35 cellular contexts compared by ENCODE assay signal in genomic region chr19:29264897-29265296, GRCh38.
"Had no signal": no experiment of that assay in that cellular context is flagged by ENCODE, and none has a peak within 500 bp of the region (broad histone marks: within the 10 kb centered on the region; RNA-seq: fewer than 3 reads in every experiment).

No MANE protein-coding gene starts in this region.

- H3K36me3 ChIP-seq: adrenal gland, colonic mucosa, esophagus squamous epithelium, gastroesophageal sphincter had no signal

- H3K27ac Mint-ChIP-seq: activated CD4-positive, alpha-beta memory T cell treated with anti-CD3 and anti-CD28 coated beads for 36 hours; activated CD4-positive, alpha-beta T cell treated with anti-CD3 and anti-CD28 coated beads for 36 hours; activated CD4-positive, alpha-beta T cell treated with anti-CD3 and anti-CD28 coated beads, Interleukin-2, amount 10 ng/mL, durations not matched to agents 24 days and 14 days; activated CD8-positive, alpha-beta memory T cell treated with anti-CD3 and anti-CD28 coated beads, Interleukin-2, amount 10 ng/mL, durations not matched to agents 7 days and 5 days; activated CD8-positive, alpha-beta T cell treated with anti-CD3 and anti-CD28 coated beads, Interleukin-2, amount 10 ng/mL, durations not matched to agents 7 days and 5 days; activated naive CD4-positive, alpha-beta T cell treated with anti-CD3 and anti-CD28 coated beads for 36 hours; activated naive CD4-positive, alpha-beta T cell treated with anti-CD3 and anti-CD28 coated beads, Interleukin-2, amount 50 U/mL, for 24 hours; activated naive CD8-positive, alpha-beta T cell treated with anti-CD3 and anti-CD28 coated beads for 36 hours; activated naive CD8-positive, alpha-beta T cell treated with anti-CD3 and anti-CD28 coated beads, Interleukin-2, amount 50 U/mL, for 24 hours; activated T-helper 1 cell treated with anti-CD3 and anti-CD28 coated beads, Interleukin-12 subunit alpha, Interleukin-12 subunit beta, Interleukin-2, Interleukin-4 antibody, amounts not matched to agents 30 ng/mL and 10 ng/mL and 1 ng/mL, durations not matched to agents 14 hours and 24 hours and 36 hours; activated T-helper 2 cell treated with anti-CD3 and anti-CD28 coated beads, Interferon-gamma antibody, Interleukin-2, Interleukin-4, amounts not matched to agents 10 μg/mL and 5 μg/mL and 100 μg/mL, durations not matched to agents 14 hours and 24 hours and 36 hours; dendritic cell treated with granulocyte-macrophage colony-stimulating factor and Interleukin-4, amounts not matched to agents 40 ng/mL and 50 ng/mL, for 4 days; T-helper 17 cell; T-helper 2 cell treated with Interferon-gamma antibody and Interleukin-4, amounts not matched to agents 5 μg/mL and 100 μg/mL, for 36 hours had no signal

- ATAC-seq: activated CD4-positive, alpha-beta T cell treated with anti-CD3 and anti-CD28 coated beads for 36 hours; activated CD8-positive, alpha-beta memory T cell treated with anti-CD3 and anti-CD28 coated beads, Interleukin-2, amount 10 ng/mL, durations not matched to agents 7 days and 5 days; activated CD8-positive, alpha-beta T cell treated with anti-CD3 and anti-CD28 coated beads, Interleukin-2, amount 10 ng/mL, durations not matched to agents 7 days and 5 days; activated naive CD8-positive, alpha-beta T cell treated with anti-CD3 and anti-CD28 coated beads, Interleukin-2, amount 50 U/mL, for 24 hours; body of pancreas; gastroesophageal sphincter; T-helper 17 cell had no signal

- H3K4me3 ChIP-seq: adrenal gland, body of pancreas, colonic mucosa, dorsolateral prefrontal cortex, esophagus squamous epithelium, gastroesophageal sphincter had no signal

- DNase-seq: activated CD4-positive, alpha-beta memory T cell treated with anti-CD3 and anti-CD28 coated beads for 36 hours; activated CD4-positive, alpha-beta T cell treated with anti-CD3 and anti-CD28 coated beads for 36 hours; activated CD4-positive, alpha-beta T cell treated with anti-CD3 and anti-CD28 coated beads, Interleukin-2, amount 10 ng/mL, durations not matched to agents 24 days and 14 days; activated CD4-positive, CD25-positive, alpha-beta regulatory T cell; activated CD4-positive, CD25-positive, alpha-beta regulatory T cell treated with anti-CD3 and anti-CD28 coated beads, Interleukin-2, amount 50 U/mL, for 72 hours; activated CD8-positive, alpha-beta memory T cell treated with anti-CD3 and anti-CD28 coated beads, Interleukin-2, amount 10 ng/mL, durations not matched to agents 7 days and 5 days; activated CD8-positive, alpha-beta memory T cell treated with anti-CD3 and anti-CD28 coated beads, Interleukin-2, amount 50 U/mL, for 4 hours; activated CD8-positive, alpha-beta T cell treated with anti-CD3 and anti-CD28 coated beads, Interleukin-2, amount 10 ng/mL, durations not matched to agents 7 days and 5 days; activated effector memory CD4-positive, alpha-beta T cell treated with anti-CD3 and anti-CD28 coated beads, Interleukin-2, amount 50 U/mL, for 16 hours; activated naive CD4-positive, alpha-beta T cell treated with anti-CD3 and anti-CD28 coated beads for 36 hours; activated naive CD8-positive, alpha-beta T cell treated with anti-CD3 and anti-CD28 coated beads for 36 hours; activated naive CD8-positive, alpha-beta T cell treated with anti-CD3 and anti-CD28 coated beads, Interleukin-2, amount 50 U/mL, for 24 hours; activated T-cell treated with anti-CD3 and anti-CD28 coated beads, Interleukin-2, amount 50 U/mL, for 1 hour; activated T-cell treated with anti-CD3 and anti-CD28 coated beads, Interleukin-2, amount 50 U/mL, for 48 hours; amygdala; aorta; body of pancreas; central memory CD4-positive, alpha-beta T cell; cerebellar nuclear complex; colonic mucosa; effector memory CD4-positive, alpha-beta T cell; erythroblast; esophagus squamous epithelium; foreskin melanocyte; T-helper 1 cell; T-helper 17 cell; T1000 had no signal

- H3K9me3 ChIP-seq: adrenal gland, body of pancreas, colonic mucosa, esophagus squamous epithelium, gastroesophageal sphincter had no signal

- H3K27me3 ChIP-seq: adrenal gland, body of pancreas, colonic mucosa had no signal

- H3K27ac ChIP-seq: adrenal gland, body of pancreas, colonic mucosa, dorsolateral prefrontal cortex, esophagus squamous epithelium, gastroesophageal sphincter had no signal

- H3K4me1 ChIP-seq: adrenal gland, body of pancreas, colonic mucosa, gastroesophageal sphincter had no signal

- H3K4me3 Mint-ChIP-seq: activated CD4-positive, alpha-beta memory T cell treated with anti-CD3 and anti-CD28 coated beads for 36 hours; activated CD4-positive, alpha-beta T cell treated with anti-CD3 and anti-CD28 coated beads for 36 hours; activated CD4-positive, alpha-beta T cell treated with anti-CD3 and anti-CD28 coated beads, Interleukin-2, amount 10 ng/mL, durations not matched to agents 24 days and 14 days; activated CD8-positive, alpha-beta memory T cell treated with anti-CD3 and anti-CD28 coated beads, Interleukin-2, amount 10 ng/mL, durations not matched to agents 7 days and 5 days; activated CD8-positive, alpha-beta T cell treated with anti-CD3 and anti-CD28 coated beads, Interleukin-2, amount 10 ng/mL, durations not matched to agents 7 days and 5 days; activated naive CD4-positive, alpha-beta T cell treated with anti-CD3 and anti-CD28 coated beads for 36 hours; activated naive CD4-positive, alpha-beta T cell treated with anti-CD3 and anti-CD28 coated beads, Interleukin-2, amount 50 U/mL, for 24 hours; activated naive CD8-positive, alpha-beta T cell treated with anti-CD3 and anti-CD28 coated beads for 36 hours; activated naive CD8-positive, alpha-beta T cell treated with anti-CD3 and anti-CD28 coated beads, Interleukin-2, amount 50 U/mL, for 24 hours; activated T-helper 1 cell treated with anti-CD3 and anti-CD28 coated beads, Interleukin-12 subunit alpha, Interleukin-12 subunit beta, Interleukin-2, Interleukin-4 antibody, amounts not matched to agents 30 ng/mL and 10 ng/mL and 1 ng/mL, durations not matched to agents 14 hours and 24 hours and 36 hours; dendritic cell treated with granulocyte-macrophage colony-stimulating factor and Interleukin-4, amounts not matched to agents 40 ng/mL and 50 ng/mL, for 4 days; T-helper 17 cell; T-helper 2 cell treated with Interferon-gamma antibody and Interleukin-4, amounts not matched to agents 5 μg/mL and 100 μg/mL, for 36 hours had no signal

- H3K4me1 Mint-ChIP-seq: activated CD4-positive, alpha-beta T cell treated with anti-CD3 and anti-CD28 coated beads for 36 hours; activated CD4-positive, alpha-beta T cell treated with anti-CD3 and anti-CD28 coated beads, Interleukin-2, amount 10 ng/mL, durations not matched to agents 24 days and 14 days; activated CD8-positive, alpha-beta memory T cell treated with anti-CD3 and anti-CD28 coated beads, Interleukin-2, amount 10 ng/mL, durations not matched to agents 7 days and 5 days; activated naive CD8-positive, alpha-beta T cell treated with anti-CD3 and anti-CD28 coated beads for 36 hours; activated naive CD8-positive, alpha-beta T cell treated with anti-CD3 and anti-CD28 coated beads, Interleukin-2, amount 50 U/mL, for 24 hours had no signal

- H3K36me3 Mint-ChIP-seq: activated CD4-positive, alpha-beta memory T cell treated with anti-CD3 and anti-CD28 coated beads for 36 hours; activated CD8-positive, alpha-beta memory T cell treated with anti-CD3 and anti-CD28 coated beads, Interleukin-2, amount 10 ng/mL, durations not matched to agents 7 days and 5 days; activated naive CD4-positive, alpha-beta T cell treated with anti-CD3 and anti-CD28 coated beads, Interleukin-2, amount 50 U/mL, for 24 hours; activated naive CD8-positive, alpha-beta T cell treated with anti-CD3 and anti-CD28 coated beads for 36 hours had no signal

- H3K9me3 Mint-ChIP-seq: activated CD4-positive, alpha-beta memory T cell treated with anti-CD3 and anti-CD28 coated beads for 36 hours; activated CD4-positive, alpha-beta T cell treated with anti-CD3 and anti-CD28 coated beads, Interleukin-2, amount 10 ng/mL, durations not matched to agents 24 days and 14 days; activated naive CD4-positive, alpha-beta T cell treated with anti-CD3 and anti-CD28 coated beads for 36 hours; activated naive CD4-positive, alpha-beta T cell treated with anti-CD3 and anti-CD28 coated beads, Interleukin-2, amount 50 U/mL, for 24 hours; activated naive CD8-positive, alpha-beta T cell treated with anti-CD3 and anti-CD28 coated beads for 36 hours; activated naive CD8-positive, alpha-beta T cell treated with anti-CD3 and anti-CD28 coated beads, Interleukin-2, amount 50 U/mL, for 24 hours; activated T-helper 1 cell treated with anti-CD3 and anti-CD28 coated beads, Interleukin-12 subunit alpha, Interleukin-12 subunit beta, Interleukin-2, Interleukin-4 antibody, amounts not matched to agents 30 ng/mL and 10 ng/mL and 1 ng/mL, durations not matched to agents 14 hours and 24 hours and 36 hours; activated T-helper 2 cell treated with anti-CD3 and anti-CD28 coated beads, Interferon-gamma antibody, Interleukin-2, Interleukin-4, amounts not matched to agents 10 μg/mL and 5 μg/mL and 100 μg/mL, durations not matched to agents 14 hours and 24 hours and 36 hours; dendritic cell treated with granulocyte-macrophage colony-stimulating factor and Interleukin-4, amounts not matched to agents 40 ng/mL and 50 ng/mL, for 4 days; T-helper 2 cell treated with Interferon-gamma antibody and Interleukin-4, amounts not matched to agents 5 μg/mL and 100 μg/mL, for 36 hours had no signal
